11 cellular contexts compared by ENCODE assay signal in the genomic region with DNA sequence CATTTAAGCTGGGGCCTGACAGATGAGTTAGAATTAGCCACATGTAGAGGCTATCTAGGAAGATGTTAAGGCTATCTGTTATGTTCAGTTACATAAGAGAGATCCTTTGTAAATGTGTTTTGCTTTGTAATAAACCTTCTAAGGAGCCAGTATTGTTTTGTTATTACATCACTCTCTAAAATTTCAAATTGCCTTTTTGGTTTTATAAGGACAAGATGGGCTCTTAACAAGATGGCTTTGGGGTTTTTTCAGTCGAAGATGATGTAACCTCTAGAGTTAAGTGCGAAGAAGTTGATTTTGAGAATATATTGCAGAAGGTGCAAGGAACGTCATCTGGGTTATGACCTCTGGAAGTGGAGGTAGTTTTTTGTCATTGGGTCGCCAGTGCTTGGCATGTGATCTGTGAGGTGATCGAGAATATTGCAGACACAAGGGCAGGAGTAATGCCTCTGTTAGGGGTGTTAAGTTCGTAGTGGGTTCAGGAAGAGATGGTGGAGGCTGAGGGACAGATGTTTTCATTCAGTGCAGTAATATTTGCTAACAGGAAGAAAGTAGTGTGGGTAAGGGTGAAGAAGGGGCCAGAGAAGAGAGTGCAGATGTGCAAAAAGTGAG. TPM values are rescaled to one million over a fixed set of nuclear protein-coding genes. Genes with fewer than 3 reads are reported as not detected.
DNase-seq lines count a peak whose midpoint lies in the region; TF ChIP-seq lines count a peak whose summit lies in the region.
"Had no signal": no experiment of that assay in that cellular context is flagged by ENCODE, and none has a peak within 500 bp of the region (broad histone marks: within the 10 kb centered on the region; RNA-seq: fewer than 3 reads in every experiment).

No MANE protein-coding gene starts in this region.

- H3K4me3 Mint-ChIP-seq in activated T-cell treated with anti-CD3 and anti-CD28 coated beads, Interleukin-2, amount 50 U/mL, for 24 hours = no peak overlapping the region

- no peak overlapping the region for H2AFZ ChIP-seq in SU-DHL-6 (ENCODE audit: low read depth, low read length, severe bottlenecking)

- no peaks in the 10 kb centered on the region for H3K27me3 Mint-ChIP-seq in activated T-cell treated with anti-CD3 and anti-CD28 coated beads, Interleukin-2, amount 50 U/mL, for 24 hours

- peak overlapping the region; percentile 55 for H3K27ac Mint-ChIP-seq in activated T-cell treated with anti-CD3 and anti-CD28 coated beads, Interleukin-2, amount 50 U/mL, for 24 hours

- no peaks in the 10 kb centered on the region for H3K27me3 ChIP-seq in SU-DHL-6 (ENCODE audit: low read length)
- H3K27me3 ChIP-seq in stomach smooth muscle (ENCODE audit: control insufficient read depth in 1 of 2, insufficient read depth in 2 of 2, low read length in 2 of 2) = no peaks in the 10 kb centered on the region
- no peaks in the 10 kb centered on the region for H3K27me3 ChIP-seq in MG63

- no peaks in the 10 kb centered on the region for H3K9me3 Mint-ChIP-seq in activated T-cell treated with anti-CD3 and anti-CD28 coated beads, Interleukin-2, amount 50 U/mL, for 24 hours

- peaks cover 77% of the 10 kb centered on the region for H4K20me1 ChIP-seq in SU-DHL-6 (ENCODE audit: low read depth, low read length)

- H3K4me3 ChIP-seq in SU-DHL-6 (ENCODE audit: insufficient read depth, low read length, poor library complexity, severe bottlenecking) = no peak overlapping the region
- peak overlapping the region; percentile 12 to 36 for H3K4me3 ChIP-seq in stomach smooth muscle (ENCODE audit: low read length in 2 of 2)
- H3K4me3 ChIP-seq in MG63 = no peak overlapping the region

- no peak for TF ChIP-seq CTCF in SU-DHL-6 (IDR thresholded peaks at IDR 0.05; ENCODE audit: insufficient read depth, low read length, poor library complexity, severe bottlenecking)

- H3K27ac ChIP-seq in SU-DHL-6 (ENCODE audit: low read depth, low read length) (peak overlapping the region; percentile 54), stomach smooth muscle (ENCODE audit: low read length) (no peak overlapping the region)

- no peaks in the 10 kb centered on the region for H3K9me2 ChIP-seq in SU-DHL-6 (replicated peaks; ENCODE audit: insufficient read depth, low read length)

- H3K79me2 ChIP-seq in SU-DHL-6 (ENCODE audit: insufficient read depth, low read length) = peaks cover 100% of the 10 kb centered on the region

- H3K36me3 ChIP-seq in SU-DHL-6 (ENCODE audit: low read length) (peaks cover 6% of the 10 kb centered on the region; the same call in 1 of the 2 replicates), stomach smooth muscle (ENCODE audit: control insufficient read depth in 2 of 2, insufficient read depth in 2 of 2, low read length in 2 of 2) (peaks cover 2 to 4% of the 10 kb centered on the region in 2 donors), MG63 (peaks cover 17% of the 10 kb centered on the region)

- peaks cover 6% of the 10 kb centered on the region for H3K4me1 ChIP-seq in stomach smooth muscle (ENCODE audit: control insufficient read depth, insufficient read depth, low read length)

- H3F3A ChIP-seq in SU-DHL-6 (ENCODE audit: insufficient read depth) = peaks cover 38% of the 10 kb centered on the region

- H3K9me3 ChIP-seq in SU-DHL-6 (ENCODE audit: insufficient read depth, low read length) (no peaks in the 10 kb centered on the region), stomach smooth muscle (ENCODE audit: control insufficient read depth in 2 of 2, low read length in 2 of 2) (no peaks in the 10 kb centered on the region), MG63 (no peaks in the 10 kb centered on the region)

- peak overlapping the region; percentile 43 for H3K4me2 ChIP-seq in SU-DHL-6 (ENCODE audit: low read depth, low read length, poor library complexity, severe bottlenecking)

- H3K9ac ChIP-seq in SU-DHL-6 (ENCODE audit: low read length) = peak overlapping the region; percentile 6; the same call in 1 of the 2 replicates
- no peak overlapping the region for H3K9ac ChIP-seq in stomach smooth muscle (ENCODE audit: low read length in 2 of 2)

- DNase-seq in activated T-cell treated with anti-CD3 and anti-CD28 coated beads, Interleukin-2, amount 50 U/mL, for 24 hours = no peak
- DNase-seq in activated T-cell treated with anti-CD3 and anti-CD28 coated beads for 4 hours (no peak), fibroblast of the conjunctiva (ENCODE audit: low read depth) (peak; percentile 21), CD1c-positive myeloid dendritic cell (ENCODE audit: extremely low spot score) (no peak), MG63 (no peak), NCI-H226 (no peak)
- DNase-seq: activated CD4-positive, alpha-beta T cell treated with anti-CD3 and anti-CD28 coated beads, Interleukin-2, amount 50 U/mL, for 48 hours; central memory CD4-positive, alpha-beta T cell; NCI-H146 had no signal

- peaks cover 47% of the 10 kb centered on the region for H3K36me3 Mint-ChIP-seq in activated T-cell treated with anti-CD3 and anti-CD28 coated beads, Interleukin-2, amount 50 U/mL, for 24 hours (ENCODE audit: low read depth)

- H3K4me1 Mint-ChIP-seq in activated T-cell treated with anti-CD3 and anti-CD28 coated beads, Interleukin-2, amount 50 U/mL, for 24 hours (ENCODE audit: low read depth) = peaks cover 80% of the 10 kb centered on the region

RNA-seq across cellular contexts. Expression of a gene that starts 12.7 kb away (rescaled TPM):
- 54.8 and 70.6 TPM in 2 replicates for total RNA-seq in MG63 (2014; rRNA removed; shearing (Covaris generic); ENCODE audit: low replicate concordance)

Comparison
In these comparisons a context has a peak if more than half of its experiments do, and no peak if none do; other contexts are left out.
1. H3K4me3 ChIP-seq: peak in stomach smooth muscle (2 of 2); none in SU-DHL-6 (single experiment) and MG63 (single experiment).